Comparison of ENCODE assay signal across 17 cellular contexts in the genomic region with DNA sequence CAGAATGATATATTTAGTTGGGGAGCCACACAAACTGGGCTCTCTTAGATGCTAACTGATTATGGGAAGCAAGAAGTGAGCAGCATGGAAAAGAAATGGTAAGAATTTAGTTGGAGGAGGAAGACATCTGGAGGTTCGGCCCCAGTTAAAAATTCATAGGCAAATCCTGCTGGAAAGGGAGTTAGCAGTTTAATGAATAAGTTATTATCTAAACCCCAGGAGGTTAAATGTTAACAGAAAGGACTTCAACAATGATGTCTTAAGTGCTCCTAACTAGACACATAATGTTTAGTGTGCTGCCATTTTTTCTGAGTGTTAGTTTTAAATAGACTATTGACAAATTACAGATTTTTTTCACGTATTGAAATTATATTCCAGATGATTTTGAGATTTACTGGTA.
DNase-seq lines count a peak whose midpoint lies in the region; ATAC-seq, FAIRE-seq and TF ChIP-seq lines count a peak whose summit lies in the region.
"Had no signal": no experiment of that assay in that cellular context is flagged by ENCODE, and none has a peak within 500 bp of the region (broad histone marks: within the 10 kb centered on the region; RNA-seq: fewer than 3 reads in every experiment).

No MANE protein-coding gene starts in this region.

- H3K9me2 ChIP-seq in hepatocyte (replicated peaks; ENCODE audit: insufficient read depth) = no peaks in the 10 kb centered on the region

- no peaks in the 10 kb centered on the region for H3K9me3 ChIP-seq in hepatocyte (ENCODE audit: low read depth)

- peak overlapping the region; percentile 10 for H3K4me3 ChIP-seq in hepatocyte
- H3K4me3 ChIP-seq: SK-N-MC had no signal

- H3K27ac ChIP-seq in hepatocyte = no peak overlapping the region
- H3K27ac ChIP-seq: SK-N-MC had no signal

- peak overlapping the region; percentile 31 for H2AFZ ChIP-seq in hepatocyte

- no peaks in the 10 kb centered on the region for H3K79me2 ChIP-seq in hepatocyte

- peak; percentile 19 for DNase-seq in Calu3
- peak; percentile 80 for DNase-seq in RCC 7860 (ENCODE audit: low spot score)
- DNase-seq in hepatocyte (ENCODE audit: low spot score) = no peak
- no peak for DNase-seq in neural crest cell (ENCODE audit: low read depth, low spot score)
- DNase-seq in activated naive CD4-positive, alpha-beta T cell treated with anti-CD3 and anti-CD28 coated beads for 36 hours = no peak
- DNase-seq in activated CD4-positive, alpha-beta T cell treated with anti-CD3 and anti-CD28 coated beads, Interleukin-2, amount 50 U/mL, for 48 hours = no peak
- DNase-seq: AML-193, COR-L47, DMS79, NCI-H1092, NCI-H510A treated with DMSO at 0.1 percent for 48 hours, NCI-H82 had no signal

- H3K4me3 Mint-ChIP-seq in Calu3 (ENCODE audit: low read depth, unreplicated experiment) (peak overlapping the region; percentile 89), neural crest cell (peak overlapping the region; percentile 36)
- no peak overlapping the region for H3K4me3 Mint-ChIP-seq in activated naive CD4-positive, alpha-beta T cell treated with anti-CD3 and anti-CD28 coated beads for 36 hours

- intact Hi-C loops in Calu3 (cut with micrococcal nuclease; ENCODE audit: unreplicated experiment) = loop anchor here (5.0 kb wide), 2 partner anchors 318 to 1272 kb away; no protein-coding TSS in a partner anchor
- intact Hi-C loops in activated naive CD4-positive, alpha-beta T cell treated with anti-CD3 and anti-CD28 coated beads for 36 hours (cut with micrococcal nuclease) = no loop called here

- CTCF ChIA-PET in Calu3 (lab: Charles Lee) = interaction anchor here (0.6 kb wide), 1 partner anchor 216 kb away, joined by 3 read pairs; no protein-coding TSS in a partner anchor
- CTCF ChIA-PET in activated naive CD4-positive, alpha-beta T cell treated with anti-CD3 and anti-CD28 coated beads for 36 hours (lab: Charles Lee) = no interaction called here

- H3K36me3 ChIP-seq in hepatocyte (replicated peaks; ENCODE audit: insufficient read depth, low read depth) = no peaks in the 10 kb centered on the region

- no peak for TF ChIP-seq CTCF in Calu3 (IDR thresholded peaks at IDR 0.05; ENCODE audit: unreplicated experiment)
- TF ChIP-seq CTCF in hepatocyte (IDR thresholded peaks at IDR 0.05; ENCODE audit: poor library complexity) = no peak
- TF ChIP-seq CTCF in neural crest cell (conservative IDR thresholded peaks at IDR 0.05) = no peak

- H3K27me3 ChIP-seq in hepatocyte = no peaks in the 10 kb centered on the region

- no peaks in the 10 kb centered on the region for H3K27me3 Mint-ChIP-seq in Calu3 (ENCODE audit: unreplicated experiment)
- no peaks in the 10 kb centered on the region for H3K27me3 Mint-ChIP-seq in neural crest cell (ENCODE audit: low read depth)
- no peaks in the 10 kb centered on the region for H3K27me3 Mint-ChIP-seq in activated naive CD4-positive, alpha-beta T cell treated with anti-CD3 and anti-CD28 coated beads for 36 hours (ENCODE audit: low read depth)

- H3K4me2 ChIP-seq in hepatocyte = peak overlapping the region; percentile 32

- peaks cover 49% of the 10 kb centered on the region for H3K4me1 Mint-ChIP-seq in Calu3 (ENCODE audit: low read depth, unreplicated experiment)
- peaks cover 58% of the 10 kb centered on the region for H3K4me1 Mint-ChIP-seq in neural crest cell
- peaks cover 3% of the 10 kb centered on the region for H3K4me1 Mint-ChIP-seq in activated naive CD4-positive, alpha-beta T cell treated with anti-CD3 and anti-CD28 coated beads for 36 hours (ENCODE audit: low read depth)

- no TSS peak for BruUV-seq in Calu3 (replicated peaks; lab: Mats Ljungman, UMichigan)

- no peak for ATAC-seq in HG02759 (IDR thresholded peaks at IDR 0.05; ENCODE audit: unreplicated experiment)
- ATAC-seq in GM21717 (IDR thresholded peaks at IDR 0.05; ENCODE audit: unreplicated experiment) = no peak
- ATAC-seq: Panc1, Right ventricle myocardium inferior had no signal

- no peaks in the 10 kb centered on the region for H3K9me3 Mint-ChIP-seq in Calu3 (ENCODE audit: low read depth, unreplicated experiment)
- H3K9me3 Mint-ChIP-seq in neural crest cell = peaks cover 3% of the 10 kb centered on the region
- H3K9me3 Mint-ChIP-seq in activated naive CD4-positive, alpha-beta T cell treated with anti-CD3 and anti-CD28 coated beads for 36 hours = no peaks in the 10 kb centered on the region

- no peaks in the 10 kb centered on the region for H4K20me1 ChIP-seq in hepatocyte (ENCODE audit: insufficient read depth, poor library complexity, severe bottlenecking)

- WGBS in hepatocyte (ENCODE audit: low lambda C conversion rate, missing lambda C conversion rate) = 53% methylated on average over 2 of the region's 2 CpGs

- H3K27ac Mint-ChIP-seq in Calu3 (ENCODE audit: unreplicated experiment) = peak overlapping the region; percentile 96
- H3K27ac Mint-ChIP-seq in neural crest cell (ENCODE audit: unreplicated experiment) = peak overlapping the region; percentile 76
- no peak overlapping the region for H3K27ac Mint-ChIP-seq in activated naive CD4-positive, alpha-beta T cell treated with anti-CD3 and anti-CD28 coated beads for 36 hours

- peaks cover 5% of the 10 kb centered on the region for H3K4me1 ChIP-seq in hepatocyte (ENCODE audit: insufficient read depth)

- peak; percentile 99 for FAIRE-seq in RCC 7860 (lab: Jason Lieb, UNC)

- H3K36me3 Mint-ChIP-seq in Calu3 (ENCODE audit: insufficient read depth, unreplicated experiment) = peaks cover 56% of the 10 kb centered on the region
- H3K36me3 Mint-ChIP-seq in neural crest cell (ENCODE audit: low read depth) = no peaks in the 10 kb centered on the region
- no peaks in the 10 kb centered on the region for H3K36me3 Mint-ChIP-seq in activated naive CD4-positive, alpha-beta T cell treated with anti-CD3 and anti-CD28 coated beads for 36 hours (ENCODE audit: low read depth)

Comparison
In these comparisons a context has a peak if more than half of its experiments do, and no peak if none do; other contexts are left out.
1. DNase-seq: peak in Calu3 (single experiment) and RCC 7860 (single experiment); none in hepatocyte (single experiment), neural crest cell (single experiment), activated naive CD4-positive, alpha-beta T cell treated with anti-CD3 and anti-CD28 coated beads for 36 hours (single experiment) and activated CD4-positive, alpha-beta T cell treated with anti-CD3 and anti-CD28 coated beads, Interleukin-2, amount 50 U/mL, for 48 hours (0 of 2).